ENCODE assay signal across 19 cellular contexts in genomic region chr17:64323774-64324173, GRCh38.
A peak's percentile ranks its signal among the peaks of the same experiment; 100 is the strongest.
DNase-seq lines count a peak whose midpoint lies in the region; ATAC-seq and TF ChIP-seq lines count a peak whose summit lies in the region.
"Had no signal": no experiment of that assay in that cellular context is flagged by ENCODE, and none has a peak within 500 bp of the region (broad histone marks: within the 10 kb centered on the region; RNA-seq: fewer than 3 reads in every experiment).

No MANE protein-coding gene starts in this region.

- DNase-seq in GM10248 (ENCODE audit: extremely low spot score) (peak; percentile 49), GM20000 (ENCODE audit: low spot score) (peak; percentile 34), NCI-H2171 treated with DMSO at 0.1 percent for 48 hours (lab: John Stamatoyannopoulos, UW) (no peak), NCI-H1105 (lab: John Stamatoyannopoulos, UW) (no peak), foreskin fibroblast (no peak)
- DNase-seq in activated naive CD8-positive, alpha-beta T cell treated with anti-CD3 and anti-CD28 coated beads, Interleukin-2, amount 10 ng/mL, durations not matched to agents 7 days and 5 days = no peak
- DNase-seq: activated effector memory CD4-positive, alpha-beta T cell treated with anti-CD3 and anti-CD28 coated beads, Interleukin-2, amount 50 U/mL, for 16 hours; aorta; Calu3; effector memory CD8-positive, alpha-beta T cell; GOT3; NCI-H1694 treated with DMSO at 0.1 percent for 48 hours; NCI-H510A; SHP77 treated with DMSO at 0.1 percent for 48 hours; stimulated activated CD4-positive, alpha-beta T cell treated with anti-CD3 and anti-CD28 coated beads, Interleukin-2, amount 100 ng/mL, for 24 hours; substantia nigra; uterus had no signal

- H3K4me3 ChIP-seq in foreskin fibroblast (ENCODE audit: low read depth in 1 of 2, low read length in 2 of 2) = no peak overlapping the region
- H3K4me3 ChIP-seq: uterus had no signal

- H3K9me3 Mint-ChIP-seq in activated naive CD8-positive, alpha-beta T cell treated with anti-CD3 and anti-CD28 coated beads, Interleukin-2, amount 10 ng/mL, durations not matched to agents 7 days and 5 days = no peaks in the 10 kb centered on the region
- no peaks in the 10 kb centered on the region for H3K9me3 Mint-ChIP-seq in stimulated activated memory B cell treated with anti-CD40 and anti-IgM and Interleukin-4, amounts not matched to agents 10 μg/mL and 1 μg/mL and 100 μg/mL, for 72 hours
- H3K9me3 Mint-ChIP-seq: effector memory CD8-positive, alpha-beta T cell; T-helper 1 cell treated with Interleukin-12 subunit alpha and Interleukin-12 subunit beta and Interleukin-4 antibody, amounts not matched to agents 30 μg/mL and 1 μg/mL, for 36 hours had no signal

- POLR2A ChIA-PET in GM10248 (lab: Yijun Ruan, JAX) = no interaction called here
- POLR2A ChIA-PET in activated naive CD8-positive, alpha-beta T cell treated with anti-CD3 and anti-CD28 coated beads, Interleukin-2, amount 10 ng/mL, durations not matched to agents 7 days and 5 days (lab: Charles Lee) = no interaction called here

- peak overlapping the region; percentile 73 for H3K27ac Mint-ChIP-seq in activated naive CD8-positive, alpha-beta T cell treated with anti-CD3 and anti-CD28 coated beads, Interleukin-2, amount 10 ng/mL, durations not matched to agents 7 days and 5 days
- H3K27ac Mint-ChIP-seq in stimulated activated memory B cell treated with anti-CD40 and anti-IgM and Interleukin-4, amounts not matched to agents 10 μg/mL and 1 μg/mL and 100 μg/mL, for 72 hours = peak overlapping the region; percentile 15
- H3K27ac Mint-ChIP-seq: T-helper 1 cell treated with Interleukin-12 subunit alpha and Interleukin-12 subunit beta and Interleukin-4 antibody, amounts not matched to agents 30 μg/mL and 1 μg/mL, for 36 hours had no signal

- no peak for ATAC-seq in activated naive CD8-positive, alpha-beta T cell treated with anti-CD3 and anti-CD28 coated beads, Interleukin-2, amount 10 ng/mL, durations not matched to agents 7 days and 5 days (ENCODE audit: low read depth)
- peak; percentile 85 for ATAC-seq in stimulated activated memory B cell treated with anti-CD40 and anti-IgM and Interleukin-4, amounts not matched to agents 10 μg/mL and 1 μg/mL and 100 μg/mL, for 72 hours
- ATAC-seq: effector memory CD8-positive, alpha-beta T cell had no signal

- H3K4me1 Mint-ChIP-seq in activated naive CD8-positive, alpha-beta T cell treated with anti-CD3 and anti-CD28 coated beads, Interleukin-2, amount 10 ng/mL, durations not matched to agents 7 days and 5 days = peaks cover 18% of the 10 kb centered on the region
- H3K4me1 Mint-ChIP-seq in stimulated activated memory B cell treated with anti-CD40 and anti-IgM and Interleukin-4, amounts not matched to agents 10 μg/mL and 1 μg/mL and 100 μg/mL, for 72 hours = peaks cover 64% of the 10 kb centered on the region

- no peak for TF ChIP-seq CTCF in GM10248 (IDR thresholded peaks at IDR 0.05; ENCODE audit: control extremely low read depth, extremely low read depth, low read depth, missing control alignments)
- TF ChIP-seq CTCF in GM20000 (IDR thresholded peaks at IDR 0.05; ENCODE audit: extremely low read depth, missing control alignments) = no peak
- TF ChIP-seq CTCF in foreskin fibroblast (IDR thresholded peaks at IDR 0.05; ENCODE audit: low read depth, low read length) = no peak

- no peak overlapping the region for H3K4me3 Mint-ChIP-seq in activated naive CD8-positive, alpha-beta T cell treated with anti-CD3 and anti-CD28 coated beads, Interleukin-2, amount 10 ng/mL, durations not matched to agents 7 days and 5 days
- H3K4me3 Mint-ChIP-seq in stimulated activated memory B cell treated with anti-CD40 and anti-IgM and Interleukin-4, amounts not matched to agents 10 μg/mL and 1 μg/mL and 100 μg/mL, for 72 hours = no peak overlapping the region
- H3K4me3 Mint-ChIP-seq: effector memory CD8-positive, alpha-beta T cell; T-helper 1 cell treated with Interleukin-12 subunit alpha and Interleukin-12 subunit beta and Interleukin-4 antibody, amounts not matched to agents 30 μg/mL and 1 μg/mL, for 36 hours had no signal

- CTCF ChIA-PET in GM10248 (lab: Yijun Ruan, JAX) = interaction anchor here (11.0 kb wide), 1 partner anchor 95 kb away, joined by 125 read pairs; no protein-coding TSS in a partner anchor

- peaks cover 30% of the 10 kb centered on the region for H3K36me3 Mint-ChIP-seq in activated naive CD8-positive, alpha-beta T cell treated with anti-CD3 and anti-CD28 coated beads, Interleukin-2, amount 10 ng/mL, durations not matched to agents 7 days and 5 days
- peaks cover 5% of the 10 kb centered on the region for H3K36me3 Mint-ChIP-seq in stimulated activated memory B cell treated with anti-CD40 and anti-IgM and Interleukin-4, amounts not matched to agents 10 μg/mL and 1 μg/mL and 100 μg/mL, for 72 hours

- H3K27me3 Mint-ChIP-seq in activated naive CD8-positive, alpha-beta T cell treated with anti-CD3 and anti-CD28 coated beads, Interleukin-2, amount 10 ng/mL, durations not matched to agents 7 days and 5 days = peaks cover 5% of the 10 kb centered on the region
- no peaks in the 10 kb centered on the region for H3K27me3 Mint-ChIP-seq in stimulated activated memory B cell treated with anti-CD40 and anti-IgM and Interleukin-4, amounts not matched to agents 10 μg/mL and 1 μg/mL and 100 μg/mL, for 72 hours

Comparison
In these comparisons a context has a peak if more than half of its experiments do, and no peak if none do; other contexts are left out.
1. DNase-seq: peak in GM10248 (single experiment) and GM20000 (single experiment); none in activated naive CD8-positive, alpha-beta T cell treated with anti-CD3 and anti-CD28 coated beads, Interleukin-2, amount 10 ng/mL, durations not matched to agents 7 days and 5 days (single experiment), NCI-H2171 treated with DMSO at 0.1 percent for 48 hours (single experiment), NCI-H1105 (single experiment) and foreskin fibroblast (0 of 2).